ENCODE assay signal across 19 cellular contexts in the genomic region with DNA sequence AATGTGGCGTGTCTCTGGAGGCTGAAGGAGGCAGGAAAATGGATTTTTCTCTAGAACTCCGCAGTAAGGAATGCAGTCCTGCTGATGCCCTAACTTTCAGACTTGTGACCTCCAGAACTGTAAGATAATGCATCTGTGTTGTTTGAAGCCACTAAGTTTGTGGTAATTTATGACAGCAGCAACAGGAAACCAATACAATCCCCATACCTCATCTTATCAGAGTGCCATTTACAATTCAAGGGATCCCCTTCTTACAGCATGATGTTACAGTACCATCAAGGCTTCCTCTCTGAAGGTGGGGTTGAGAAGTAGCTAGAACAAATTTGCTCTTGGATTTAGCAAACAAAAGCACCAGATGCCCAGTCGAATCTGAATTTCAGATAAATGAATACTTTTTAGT. TPM values are rescaled to one million over a fixed set of nuclear protein-coding genes. Genes with fewer than 3 reads are reported as not detected.
"Had no signal": no experiment of that assay in that cellular context is flagged by ENCODE, and none has a peak within 500 bp of the region (broad histone marks: within the 10 kb centered on the region; RNA-seq: fewer than 3 reads in every experiment).

No MANE protein-coding gene starts in this region.

- H3K9me3 ChIP-seq: heart left ventricle, mucosa of descending colon, ovary, right lobe of liver, tibial nerve had no signal

- H3K36me3 ChIP-seq: heart left ventricle, neural progenitor cell, ovary, right lobe of liver, tibial nerve had no signal

- DNase-seq: cortex of kidney; dorsolateral prefrontal cortex; effector CD8-positive, alpha-beta T cell; heart left ventricle; hippocampal formation; kidney glomerular epithelial cell; mesendoderm; mucosa of descending colon; naive thymus-derived CD8-positive, alpha-beta T cell; nucleus accumbens; right lobe of liver; stimulated activated CD4-positive, alpha-beta T cell treated with anti-CD3 and anti-CD28 coated beads, Interleukin-4, amount 100 ng/mL, for 1 hour; stimulated activated CD8-positive, alpha-beta memory T cell treated with anti-CD3 and anti-CD28 coated beads, Interleukin-4, amount 100 ng/mL, for 48 hours had no signal

- H3K4me1 ChIP-seq: right lobe of liver had no signal

- H3K27ac Mint-ChIP-seq: naive thymus-derived CD8-positive, alpha-beta T cell; progenitor cell of endocrine pancreas; stimulated activated effector memory CD8-positive, alpha-beta T cell treated with anti-CD3 and anti-CD28 coated beads, Interleukin-12 subunit alpha, Interleukin-12 subunit beta, amount 100 ng/mL, for 72 hours; stimulated activated naive CD8-positive, alpha-beta T cell treated with anti-CD3 and anti-CD28 coated beads, Interleukin-15, Interleukin-2, amounts not matched to agents 100 ng/mL and 50 ng/mL, for 24 hours had no signal

- H3K36me3 Mint-ChIP-seq: naive thymus-derived CD8-positive, alpha-beta T cell; stimulated activated effector memory CD8-positive, alpha-beta T cell treated with anti-CD3 and anti-CD28 coated beads, Interleukin-12 subunit alpha, Interleukin-12 subunit beta, amount 100 ng/mL, for 72 hours had no signal

- H2AFZ ChIP-seq: neural progenitor cell had no signal

- H3K4me3 ChIP-seq: dorsolateral prefrontal cortex, heart left ventricle, mucosa of descending colon, neural progenitor cell, ovary, right lobe of liver, tibial nerve had no signal

- H3K27me3 ChIP-seq: neural progenitor cell, ovary, right lobe of liver, tibial nerve had no signal

- ATAC-seq: heart left ventricle; mucosa of descending colon; naive thymus-derived CD8-positive, alpha-beta T cell; right lobe of liver; stimulated activated effector memory CD8-positive, alpha-beta T cell treated with anti-CD3 and anti-CD28 coated beads, Interleukin-12 subunit alpha, Interleukin-12 subunit beta, amount 100 ng/mL, for 72 hours had no signal

- H3K9ac ChIP-seq: neural progenitor cell had no signal

- H3K27me3 Mint-ChIP-seq: stimulated activated naive CD8-positive, alpha-beta T cell treated with anti-CD3 and anti-CD28 coated beads, Interleukin-15, Interleukin-2, amounts not matched to agents 100 ng/mL and 50 ng/mL, for 24 hours had no signal

- H3K9me3 Mint-ChIP-seq: naive thymus-derived CD8-positive, alpha-beta T cell; neural progenitor cell; stimulated activated effector memory CD8-positive, alpha-beta T cell treated with anti-CD3 and anti-CD28 coated beads, Interleukin-12 subunit alpha, Interleukin-12 subunit beta, amount 100 ng/mL, for 72 hours; stimulated activated naive CD8-positive, alpha-beta T cell treated with anti-CD3 and anti-CD28 coated beads, Interleukin-15, Interleukin-2, amounts not matched to agents 100 ng/mL and 50 ng/mL, for 24 hours had no signal

- H3K4me3 Mint-ChIP-seq: naive thymus-derived CD8-positive, alpha-beta T cell; neural progenitor cell; stimulated activated effector memory CD8-positive, alpha-beta T cell treated with anti-CD3 and anti-CD28 coated beads, Interleukin-12 subunit alpha, Interleukin-12 subunit beta, amount 100 ng/mL, for 72 hours; stimulated activated naive CD8-positive, alpha-beta T cell treated with anti-CD3 and anti-CD28 coated beads, Interleukin-15, Interleukin-2, amounts not matched to agents 100 ng/mL and 50 ng/mL, for 24 hours had no signal

- H3K4me1 Mint-ChIP-seq: stimulated activated effector memory CD8-positive, alpha-beta T cell treated with anti-CD3 and anti-CD28 coated beads, Interleukin-12 subunit alpha, Interleukin-12 subunit beta, amount 100 ng/mL, for 72 hours had no signal

- H3K4me2 ChIP-seq: neural progenitor cell had no signal

RNA-seq across cellular contexts. Expression of a gene that starts 21.6 kb away (rescaled TPM):
- total RNA-seq: naive thymus-derived CD8-positive, alpha-beta T cell had no signal
